ENCODE assay signal across 1 cellular context in the genomic region with DNA sequence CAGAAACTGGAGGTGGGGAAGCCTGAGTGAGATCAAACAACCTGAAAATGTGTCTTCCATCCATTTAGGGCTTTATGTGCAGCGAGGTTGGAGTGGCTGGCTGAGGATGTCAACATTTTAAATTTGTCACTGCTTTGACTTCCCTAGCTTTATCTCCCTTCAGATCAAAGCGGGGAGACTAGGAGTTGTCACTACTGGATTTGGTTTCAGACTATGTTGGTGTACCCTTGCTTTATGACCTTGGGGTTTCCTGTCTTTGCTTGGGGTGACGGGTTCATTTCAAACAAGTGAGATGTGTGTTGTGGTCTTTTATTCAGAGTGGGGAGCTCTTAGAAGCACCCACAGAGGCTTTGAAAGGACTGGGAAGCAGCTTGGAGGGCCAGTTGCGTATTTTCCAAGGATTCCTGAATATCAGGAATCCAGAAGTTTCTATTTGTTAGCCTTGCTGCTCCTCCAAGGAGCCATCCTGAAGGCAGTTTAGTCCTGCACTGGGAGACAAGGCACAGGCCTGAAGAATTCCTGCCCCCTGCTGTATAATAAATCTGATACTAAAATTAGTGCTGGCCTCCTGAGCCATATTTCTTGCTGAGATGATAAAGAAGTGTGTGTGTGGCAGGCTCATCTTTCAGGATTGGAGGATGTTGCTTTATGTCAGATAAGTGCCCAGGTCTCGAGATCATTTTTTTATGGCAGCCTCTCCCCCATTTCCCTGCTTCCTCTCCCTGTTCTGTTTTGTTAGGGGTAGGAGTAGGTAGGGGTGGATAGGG.
TF ChIP-seq lines count a peak whose summit lies in the region.

No MANE protein-coding gene starts in this region.

TF ChIP-seq in GM23338, 12 proteins besides CTCF, POLR2A, EP300 and RAD21 (continued from another document):
- TF ChIP-seq ZNF462 (CRISPR knock-in tag; IDR thresholded peaks at IDR 0.05) = no peak
- TF ChIP-seq STAT1 (IDR thresholded peaks at IDR 0.05; ENCODE audit: unreplicated experiment) = no peak
- TF ChIP-seq ZNF331 (CRISPR knock-in tag; IDR thresholded peaks at IDR 0.05; ENCODE audit: low read depth) = no peak
- TF ChIP-seq, protein P1, sequence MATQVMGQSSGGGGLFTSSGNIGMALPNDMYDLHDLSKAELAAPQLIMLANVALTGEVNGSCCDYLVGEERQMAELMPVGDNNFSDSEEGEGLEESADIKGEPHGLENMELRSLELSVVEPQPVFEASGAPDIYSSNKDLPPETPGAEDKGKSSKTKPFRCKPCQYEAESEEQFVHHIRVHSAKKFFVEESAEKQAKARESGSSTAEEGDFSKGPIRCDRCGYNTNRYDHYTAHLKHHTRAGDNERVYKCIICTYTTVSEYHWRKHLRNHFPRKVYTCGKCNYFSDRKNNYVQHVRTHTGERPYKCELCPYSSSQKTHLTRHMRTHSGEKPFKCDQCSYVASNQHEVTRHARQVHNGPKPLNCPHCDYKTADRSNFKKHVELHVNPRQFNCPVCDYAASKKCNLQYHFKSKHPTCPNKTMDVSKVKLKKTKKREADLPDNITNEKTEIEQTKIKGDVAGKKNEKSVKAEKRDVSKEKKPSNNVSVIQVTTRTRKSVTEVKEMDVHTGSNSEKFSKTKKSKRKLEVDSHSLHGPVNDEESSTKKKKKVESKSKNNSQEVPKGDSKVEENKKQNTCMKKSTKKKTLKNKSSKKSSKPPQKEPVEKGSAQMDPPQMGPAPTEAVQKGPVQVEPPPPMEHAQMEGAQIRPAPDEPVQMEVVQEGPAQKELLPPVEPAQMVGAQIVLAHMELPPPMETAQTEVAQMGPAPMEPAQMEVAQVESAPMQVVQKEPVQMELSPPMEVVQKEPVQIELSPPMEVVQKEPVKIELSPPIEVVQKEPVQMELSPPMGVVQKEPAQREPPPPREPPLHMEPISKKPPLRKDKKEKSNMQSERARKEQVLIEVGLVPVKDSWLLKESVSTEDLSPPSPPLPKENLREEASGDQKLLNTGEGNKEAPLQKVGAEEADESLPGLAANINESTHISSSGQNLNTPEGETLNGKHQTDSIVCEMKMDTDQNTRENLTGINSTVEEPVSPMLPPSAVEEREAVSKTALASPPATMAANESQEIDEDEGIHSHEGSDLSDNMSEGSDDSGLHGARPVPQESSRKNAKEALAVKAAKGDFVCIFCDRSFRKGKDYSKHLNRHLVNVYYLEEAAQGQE (IDR thresholded peaks at IDR 0.05; ENCODE audit: unreplicated experiment) = no peak
- no peak for TF ChIP-seq POLR2AphosphoS5 (IDR thresholded peaks at IDR 0.05; ENCODE audit: low read depth)
- no peak for TF ChIP-seq JUNB (IDR thresholded peaks at IDR 0.05; ENCODE audit: unreplicated experiment)
- no peak for TF ChIP-seq NANOG (IDR thresholded peaks at IDR 0.05; ENCODE audit: borderline replicate concordance)
- TF ChIP-seq ZNF114 (CRISPR knock-in tag; IDR thresholded peaks at IDR 0.05) = no peak
- no peak for TF ChIP-seq EZH2phosphoT487 (IDR thresholded peaks at IDR 0.05; ENCODE audit: unreplicated experiment)
- TF ChIP-seq, protein P2, sequence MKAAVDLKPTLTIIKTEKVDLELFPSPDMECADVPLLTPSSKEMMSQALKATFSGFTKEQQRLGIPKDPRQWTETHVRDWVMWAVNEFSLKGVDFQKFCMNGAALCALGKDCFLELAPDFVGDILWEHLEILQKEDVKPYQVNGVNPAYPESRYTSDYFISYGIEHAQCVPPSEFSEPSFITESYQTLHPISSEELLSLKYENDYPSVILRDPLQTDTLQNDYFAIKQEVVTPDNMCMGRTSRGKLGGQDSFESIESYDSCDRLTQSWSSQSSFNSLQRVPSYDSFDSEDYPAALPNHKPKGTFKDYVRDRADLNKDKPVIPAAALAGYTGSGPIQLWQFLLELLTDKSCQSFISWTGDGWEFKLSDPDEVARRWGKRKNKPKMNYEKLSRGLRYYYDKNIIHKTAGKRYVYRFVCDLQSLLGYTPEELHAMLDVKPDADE (IDR thresholded peaks at IDR 0.05) = no peak
- TF ChIP-seq EZH2 (IDR thresholded peaks at IDR 0.05; ENCODE audit: low read depth, unreplicated experiment) = no peak
